In genomic region chr2:73202156-73203054, GRCh38 we compare ENCODE assay signal across 9 cellular contexts. TPM values are rescaled to one million over a fixed set of nuclear protein-coding genes. Genes with fewer than 3 reads are reported as not detected.
DNase-seq lines count a peak whose midpoint lies in the region; ATAC-seq and TF ChIP-seq lines count a peak whose summit lies in the region.
"Had no signal": no experiment of that assay in that cellular context is flagged by ENCODE, and none has a peak within 500 bp of the region (broad histone marks: within the 10 kb centered on the region; RNA-seq: fewer than 3 reads in every experiment).

NOTO (plus strand) TSS chr2:73202574; CDS start chr2:73202667, 93 bp downstream.

- intact Hi-C loops in right lobe of liver (cut with DNase I) = no loop called here

- under 1% methylated on average over 25 of the region's 87 CpGs for WGBS in right lobe of liver (ENCODE audit: insufficient coverage, low coverage, low lambda C conversion rate, missing lambda C conversion rate)
- 5 to 17% methylated on average over 13 to 73 of the region's 87 CpGs for WGBS in upper lobe of left lung, 2 donors

- DNase-seq in activated naive CD4-positive, alpha-beta T cell treated with Interleukin-2 at 50 U/mL for 16 hours = peak; percentile 11
- DNase-seq in activated naive CD4-positive, alpha-beta T cell (lab: John Stamatoyannopoulos, UW) = no peak
- DNase-seq in astrocyte of the hippocampus (ENCODE audit: low read depth, low spot score) (peak; percentile 26), right lobe of liver (peak in 1 of 3 donors; percentile 49), upper lobe of left lung (peak; percentile 36 to 86), NCI-H1048 (lab: John Stamatoyannopoulos, UW) (no peak), GM13977 (ENCODE audit: low spot score) (no peak)

- peak in 3 of 4 donors; percentile 28 to 41 (median 34) for ATAC-seq in right lobe of liver
- peak; percentile 52 to 61 for ATAC-seq in upper lobe of left lung (ENCODE audit: low FRiP score in 2 of 2)
- ATAC-seq in GM19023 (IDR thresholded peaks at IDR 0.05; ENCODE audit: unreplicated experiment) = no peak

- H3K27me3 ChIP-seq in right lobe of liver = peaks cover 0 to 16% of the 10 kb centered on the region in 2 donors
- H3K27me3 ChIP-seq in upper lobe of left lung = peaks cover 0 to 18% (median 15%) of the 10 kb centered on the region in 4 donors

- H3K4me1 ChIP-seq in right lobe of liver = peaks cover 0 to 9% (median 0%) of the 10 kb centered on the region in 4 donors
- peaks cover 14 to 17% (median 16%) of the 10 kb centered on the region in 4 donors for H3K4me1 ChIP-seq in upper lobe of left lung

- H3K36me3 ChIP-seq in right lobe of liver (no peaks in the 10 kb centered on the region), upper lobe of left lung (no peaks in the 10 kb centered on the region)

- in situ Hi-C loops in GM13977 (cut with MboI; ENCODE audit: low pct_unique_long_range_greater_than_20kb, low sequenced_read_pairs, unreplicated experiment) = no loop called here

- no peaks in the 10 kb centered on the region for H3K9me3 ChIP-seq in right lobe of liver
- no peaks in the 10 kb centered on the region for H3K9me3 ChIP-seq in upper lobe of left lung

- TF ChIP-seq CTCF in right lobe of liver (IDR thresholded peaks at IDR 0.05) = no peak
- TF ChIP-seq CTCF in upper lobe of left lung (IDR thresholded peaks at IDR 0.05) = peak in 1 of 6 experiments; percentile 12
- TF ChIP-seq CTCF in GM13977 (IDR thresholded peaks at IDR 0.05; ENCODE audit: extremely low read depth, insufficient read depth, missing control alignments) = no peak

- H3K27ac ChIP-seq in right lobe of liver (no peak within 1 kb of the TSS), upper lobe of left lung (no peak within 1 kb of the TSS)

- H3K4me3 ChIP-seq in right lobe of liver = peak within 1 kb of the TSS in 1 of 3 donors; percentile 19
- peak within 1 kb of the TSS in 3 of 4 donors; percentile 22 to 40 (median 33) for H3K4me3 ChIP-seq in upper lobe of left lung

- TF ChIP-seq POLR2A in right lobe of liver (IDR thresholded peaks at IDR 0.05) = no peak
- TF ChIP-seq POLR2A in upper lobe of left lung (IDR thresholded peaks at IDR 0.05) = no peak

- no peak for TF ChIP-seq EP300 in upper lobe of left lung (IDR thresholded peaks at IDR 0.05)

RNA-seq across cellular contexts. Expression of gene NOTO, which starts in this region (rescaled TPM):
- total RNA-seq in right lobe of liver (not detected), upper lobe of left lung (under 1 TPM in 3 of 6 donors, not detected in 3; 0.09 to 0.15 (median 0.10) TPM)
- total RNA-seq: HT-29 had no signal

Comparison
In these comparisons a context has a peak if more than half of its experiments do, and no peak if none do; other contexts are left out.
1. DNase-seq: peak in activated naive CD4-positive, alpha-beta T cell treated with Interleukin-2 at 50 U/mL for 16 hours (single experiment) and astrocyte of the hippocampus (single experiment); none in activated naive CD4-positive, alpha-beta T cell (0 of 4), NCI-H1048 (single experiment) and GM13977 (single experiment).
2. Peak in ATAC-seq in right lobe of liver; RNA of the gene not detected or under 1 TPM.
3. Peak in DNase-seq, ATAC-seq and H3K4me3 ChIP-seq in upper lobe of left lung; RNA of the gene not detected or under 1 TPM.